Comparison of ENCODE assay signal across 17 cellular contexts in genomic region chr10:63364918-63365317, GRCh38.
"Had no signal": no experiment of that assay in that cellular context is flagged by ENCODE, and none has a peak within 500 bp of the region (broad histone marks: within the 10 kb centered on the region; RNA-seq: fewer than 3 reads in every experiment).

No MANE protein-coding gene starts in this region.

- H3K27me3 ChIP-seq: esophagus squamous epithelium, gastroesophageal sphincter had no signal

- H3K4me3 ChIP-seq: esophagus squamous epithelium, gastroesophageal sphincter, left ventricle myocardium inferior, lung had no signal

- H3K9me3 ChIP-seq: esophagus squamous epithelium, gastroesophageal sphincter, left ventricle myocardium inferior had no signal

- DNase-seq: effector memory CD8-positive, alpha-beta T cell; esophagus squamous epithelium; foreskin fibroblast; immature natural killer cell; left ventricle myocardium inferior; mesendoderm; naive B cell; small intestine; stimulated activated CD4-positive, alpha-beta T cell treated with anti-CD3 and anti-CD28 coated beads, Interleukin-12 subunit alpha, Interleukin-12 subunit beta, amount 100 ng/mL, for 4 hours; stimulated activated CD4-positive, alpha-beta T cell treated with anti-CD3 and anti-CD28 coated beads, Interleukin-2, amount 100 ng/mL, for 48 hours; stimulated activated naive CD4-positive, alpha-beta T cell treated with Interleukin-2 at 50 U/mL for 16 hours; trophoblast cell had no signal

- ATAC-seq: effector memory CD8-positive, alpha-beta T cell; gastroesophageal sphincter had no signal

- FAIRE-seq: colon, keratinocyte, small intestine had no signal

- H2AFZ ChIP-seq: parathyroid adenoma had no signal

- H3K36me3 ChIP-seq: esophagus squamous epithelium, gastroesophageal sphincter, left ventricle myocardium inferior had no signal

- H3K27ac ChIP-seq: esophagus squamous epithelium, gastroesophageal sphincter, left ventricle myocardium inferior, parathyroid adenoma had no signal

- H3K9ac ChIP-seq: parathyroid adenoma had no signal

- H3K4me1 ChIP-seq: parathyroid adenoma had no signal
